In the genomic region with DNA sequence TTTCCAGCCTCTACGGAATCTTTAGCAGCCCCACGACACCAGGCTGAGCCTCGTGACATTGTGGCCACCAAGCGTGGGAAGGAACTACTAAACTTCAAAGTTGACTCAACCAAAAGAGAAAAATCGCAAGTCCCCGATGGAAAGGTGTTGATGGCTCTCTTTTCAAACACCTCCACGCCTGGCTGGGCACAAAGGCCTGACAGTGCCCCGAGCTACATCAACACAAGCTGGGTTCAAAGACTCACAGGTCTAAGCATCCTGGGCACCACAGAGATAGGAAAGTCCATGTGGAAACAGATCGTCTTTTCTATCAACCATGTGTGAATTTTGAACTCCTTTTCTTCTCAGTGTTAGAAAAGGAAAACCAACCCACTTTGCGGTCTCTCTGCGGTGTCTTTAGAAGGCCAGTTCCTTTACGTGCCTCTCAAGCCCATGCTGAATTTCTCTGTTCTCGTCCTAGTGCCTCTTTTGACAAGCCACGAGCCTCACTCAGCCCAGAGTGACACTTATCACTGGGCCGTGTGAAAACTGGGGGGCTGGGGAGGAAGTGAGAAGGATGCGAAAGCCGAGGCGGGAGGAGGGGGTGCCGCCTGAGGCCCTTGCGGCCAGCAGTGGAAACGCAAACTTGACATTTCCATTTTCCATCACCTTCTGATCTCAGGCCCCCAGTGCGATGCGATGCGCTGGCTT, we compare ENCODE assay signal across 1 cellular context.
A peak's percentile ranks its signal among the peaks of the same experiment; 100 is the strongest.
TF ChIP-seq lines count a peak whose summit lies in the region.

No MANE protein-coding gene starts in this region.

TF ChIP-seq in GM12878, 131 proteins besides CTCF, POLR2A, EP300 and RAD21 (continued from another document):
- TF ChIP-seq, protein P1, sequence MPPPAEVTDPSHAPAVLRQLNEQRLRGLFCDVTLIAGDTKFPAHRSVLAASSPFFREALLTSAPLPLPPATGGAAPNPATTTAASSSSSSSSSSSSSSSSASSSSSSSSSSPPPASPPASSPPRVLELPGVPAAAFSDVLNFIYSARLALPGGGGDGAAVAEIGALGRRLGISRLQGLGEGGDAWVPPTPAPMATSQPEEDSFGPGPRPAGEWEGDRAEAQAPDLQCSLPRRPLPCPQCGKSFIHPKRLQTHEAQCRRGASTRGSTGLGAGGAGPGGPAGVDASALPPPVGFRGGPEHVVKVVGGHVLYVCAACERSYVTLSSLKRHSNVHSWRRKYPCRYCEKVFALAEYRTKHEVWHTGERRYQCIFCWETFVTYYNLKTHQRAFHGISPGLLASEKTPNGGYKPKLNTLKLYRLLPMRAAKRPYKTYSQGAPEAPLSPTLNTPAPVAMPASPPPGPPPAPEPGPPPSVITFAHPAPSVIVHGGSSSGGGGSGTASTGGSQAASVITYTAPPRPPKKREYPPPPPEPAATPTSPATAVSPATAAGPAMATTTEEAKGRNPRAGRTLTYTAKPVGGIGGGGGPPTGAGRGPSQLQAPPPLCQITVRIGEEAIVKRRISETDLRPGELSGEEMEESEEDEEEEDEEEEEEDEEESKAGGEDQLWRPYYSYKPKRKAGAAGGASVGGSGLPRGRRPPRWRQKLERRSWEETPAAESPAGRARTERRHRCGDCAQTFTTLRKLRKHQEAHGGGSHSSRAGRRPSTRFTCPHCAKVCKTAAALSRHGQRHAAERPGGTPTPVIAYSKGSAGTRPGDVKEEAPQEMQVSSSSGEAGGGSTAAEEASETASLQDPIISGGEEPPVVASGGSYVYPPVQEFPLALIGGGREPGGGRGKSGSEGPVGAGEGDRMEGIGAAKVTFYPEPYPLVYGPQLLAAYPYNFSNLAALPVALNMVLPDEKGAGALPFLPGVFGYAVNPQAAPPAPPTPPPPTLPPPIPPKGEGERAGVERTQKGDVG (CRISPR knock-in tag; IDR thresholded peaks at IDR 0.05): no peak
- no peak for TF ChIP-seq BRCA1 (IDR thresholded peaks at IDR 0.05; ENCODE audit: low read depth, low read length)
- TF ChIP-seq NBN (IDR thresholded peaks at IDR 0.05): peak; percentile 97
- TF ChIP-seq, protein P2, sequence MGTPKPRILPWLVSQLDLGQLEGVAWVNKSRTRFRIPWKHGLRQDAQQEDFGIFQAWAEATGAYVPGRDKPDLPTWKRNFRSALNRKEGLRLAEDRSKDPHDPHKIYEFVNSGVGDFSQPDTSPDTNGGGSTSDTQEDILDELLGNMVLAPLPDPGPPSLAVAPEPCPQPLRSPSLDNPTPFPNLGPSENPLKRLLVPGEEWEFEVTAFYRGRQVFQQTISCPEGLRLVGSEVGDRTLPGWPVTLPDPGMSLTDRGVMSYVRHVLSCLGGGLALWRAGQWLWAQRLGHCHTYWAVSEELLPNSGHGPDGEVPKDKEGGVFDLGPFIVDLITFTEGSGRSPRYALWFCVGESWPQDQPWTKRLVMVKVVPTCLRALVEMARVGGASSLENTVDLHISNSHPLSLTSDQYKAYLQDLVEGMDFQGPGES (IDR thresholded peaks at IDR 0.05): no peak
- TF ChIP-seq, protein P3, sequence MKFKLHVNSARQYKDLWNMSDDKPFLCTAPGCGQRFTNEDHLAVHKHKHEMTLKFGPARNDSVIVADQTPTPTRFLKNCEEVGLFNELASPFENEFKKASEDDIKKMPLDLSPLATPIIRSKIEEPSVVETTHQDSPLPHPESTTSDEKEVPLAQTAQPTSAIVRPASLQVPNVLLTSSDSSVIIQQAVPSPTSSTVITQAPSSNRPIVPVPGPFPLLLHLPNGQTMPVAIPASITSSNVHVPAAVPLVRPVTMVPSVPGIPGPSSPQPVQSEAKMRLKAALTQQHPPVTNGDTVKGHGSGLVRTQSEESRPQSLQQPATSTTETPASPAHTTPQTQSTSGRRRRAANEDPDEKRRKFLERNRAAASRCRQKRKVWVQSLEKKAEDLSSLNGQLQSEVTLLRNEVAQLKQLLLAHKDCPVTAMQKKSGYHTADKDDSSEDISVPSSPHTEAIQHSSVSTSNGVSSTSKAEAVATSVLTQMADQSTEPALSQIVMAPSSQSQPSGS (IDR thresholded peaks at IDR 0.05; ENCODE audit: low read length): peak; percentile 95
- peak; percentile 100 for TF ChIP-seq PAX5 (IDR thresholded peaks at IDR 0.05; ENCODE audit: borderline replicate concordance, low read depth, low read length)
- peak; percentile 78; the same call in 1 of the 2 replicates for TF ChIP-seq PML (IDR thresholded peaks at IDR 0.05; ENCODE audit: low read length)
- TF ChIP-seq CUX1 (IDR thresholded peaks at IDR 0.05; ENCODE audit: insufficient replicate concordance, low read depth, low read length): peak; percentile 41
- TF ChIP-seq TAF1 (IDR thresholded peaks at IDR 0.05; ENCODE audit: borderline replicate concordance, low read depth, low read length): no peak
- peak; percentile 81; the same call in 2 of the 3 replicates for TF ChIP-seq POU2F2 (IDR thresholded peaks at IDR 0.05; ENCODE audit: borderline replicate concordance, low read depth, low read length)
- TF ChIP-seq HDGF (IDR thresholded peaks at IDR 0.05): no peak
- TF ChIP-seq KAT2A (conservative IDR thresholded peaks at IDR 0.05; ENCODE audit: control insufficient read depth, low read depth, low read length): no peak
- TF ChIP-seq ESRRA (IDR thresholded peaks at IDR 0.05; ENCODE audit: low read length): no peak
- peak; percentile 64 for TF ChIP-seq SP1 (IDR thresholded peaks at IDR 0.05; ENCODE audit: low read depth, low read length)
- TF ChIP-seq SMARCA5 (IDR thresholded peaks at IDR 0.05): 0 out of 2 replicates have a peak, but pooled peaks have one; percentile 14
- TF ChIP-seq TBL1XR1 (IDR thresholded peaks at IDR 0.05; ENCODE audit: low read depth, low read length): peak; percentile 85
- no peak; the same call in 1 of the 2 replicates for TF ChIP-seq SREBF2 (IDR thresholded peaks at IDR 0.05; ENCODE audit: low read length)
- TF ChIP-seq IRF4 (IDR thresholded peaks at IDR 0.05; ENCODE audit: low read depth, low read length): peak; percentile 76
- TF ChIP-seq FOS (IDR thresholded peaks at IDR 0.05; ENCODE audit: borderline replicate concordance, extremely low read depth, insufficient read length): no peak
- peak; percentile 31; the same call in 1 of the 2 replicates for TF ChIP-seq JUND (IDR thresholded peaks at IDR 0.05; ENCODE audit: low read depth, low read length)
- no peak for TF ChIP-seq FOXK2 (IDR thresholded peaks at IDR 0.05)
- TF ChIP-seq SMAD5 (IDR thresholded peaks at IDR 0.05; ENCODE audit: low read depth): peak; percentile 31; the same call in 1 of the 2 replicates
- TF ChIP-seq TCF3 (IDR thresholded peaks at IDR 0.05; ENCODE audit: borderline replicate concordance, insufficient read depth, low read depth, low read length): peak; percentile 59; the same call in 1 of the 2 replicates
- peak; percentile 94 for TF ChIP-seq SPI1 (IDR thresholded peaks at IDR 0.05; ENCODE audit: borderline replicate concordance, insufficient read depth, low read depth, low read length)
- peak; percentile 97 for TF ChIP-seq IKZF1 (conservative IDR thresholded peaks at IDR 0.05)
- TF ChIP-seq CHD2 (IDR thresholded peaks at IDR 0.05; ENCODE audit: borderline replicate concordance, low read depth, low read length): peak; percentile 93
- TF ChIP-seq NR2C2 (IDR thresholded peaks at IDR 0.05; ENCODE audit: borderline replicate concordance, control insufficient read depth, insufficient read length, low read depth): no peak
